9 cellular contexts compared by ENCODE assay signal in genomic region chr18:48031011-48031480, GRCh38.
DNase-seq lines count a peak whose midpoint lies in the region; ATAC-seq, FAIRE-seq and TF ChIP-seq lines count a peak whose summit lies in the region.
"Had no signal": no experiment of that assay in that cellular context is flagged by ENCODE, and none has a peak within 500 bp of the region (broad histone marks: within the 10 kb centered on the region; RNA-seq: fewer than 3 reads in every experiment).

No MANE protein-coding gene starts in this region.

- H3K9me3 ChIP-seq in Loucy (ENCODE audit: insufficient read depth, low read depth, low read length), result no peaks in the 10 kb centered on the region
- H3K9me3 ChIP-seq in mucosa of descending colon, result no peaks in the 10 kb centered on the region

- no peaks in the 10 kb centered on the region for H3K36me3 Mint-ChIP-seq in endothelial cell (ENCODE audit: low read depth, unreplicated experiment)
- H3K36me3 Mint-ChIP-seq: naive B cell had no signal

- no peaks in the 10 kb centered on the region for H3F3A ChIP-seq in Loucy (ENCODE audit: low read depth)

- H3K4me3 ChIP-seq in Loucy (ENCODE audit: low read length, poor library complexity, severe bottlenecking) (no peak overlapping the region), mucosa of descending colon (no peak overlapping the region)

- DNase-seq in G401 (ENCODE audit: low spot score) (peak; percentile 76), RCC 7860 (ENCODE audit: low spot score) (peak; percentile 17), endothelial cell (ENCODE audit: low spot score) (peak; percentile 59), mucosa of descending colon (peak in 2 of 3 donors; percentile 47 to 81), NOMO-1 treated with dmso at 0.1 percent for 144 hours (lab: John Stamatoyannopoulos, UW; ENCODE audit: unreplicated experiment) (no peak)
- no peak for DNase-seq in activated CD8-positive, alpha-beta memory T cell treated with anti-CD3 and anti-CD28 coated beads, Interleukin-2, amount 50 U/mL, for 4 hours
- DNase-seq: naive B cell had no signal

- H3K4me2 ChIP-seq in Loucy (ENCODE audit: low read depth, low read length, poor library complexity, severe bottlenecking), result no peak overlapping the region

- H2AFZ ChIP-seq in Loucy (ENCODE audit: low read length), result no peak overlapping the region

- no peaks in the 10 kb centered on the region for H3K9me3 Mint-ChIP-seq in endothelial cell (ENCODE audit: unreplicated experiment)
- H3K9me3 Mint-ChIP-seq: naive B cell had no signal

- no peak overlapping the region for H3K9ac ChIP-seq in Loucy (ENCODE audit: low read depth, low read length, poor library complexity, severe bottlenecking)

- peak; percentile 85 for ATAC-seq in mucosa of descending colon
- ATAC-seq in HG02759 (IDR thresholded peaks at IDR 0.05; ENCODE audit: unreplicated experiment), result no peak

- peaks cover 15% of the 10 kb centered on the region for H3K4me1 Mint-ChIP-seq in endothelial cell (ENCODE audit: unreplicated experiment)
- H3K4me1 Mint-ChIP-seq: naive B cell had no signal

- H3K9me2 ChIP-seq in Loucy (replicated peaks; ENCODE audit: low read depth, low read length), result no peaks in the 10 kb centered on the region

- in situ Hi-C loops in G401 (cut with HindIII; ENCODE audit: low sequenced_read_pairs), result no loop called here

- H3K27me3 ChIP-seq in Loucy (ENCODE audit: insufficient read depth, low read length, poor library complexity, severe bottlenecking), result no peaks in the 10 kb centered on the region

- no peaks in the 10 kb centered on the region for H3K79me2 ChIP-seq in Loucy (ENCODE audit: insufficient read depth, low read length)

- intact Hi-C loops in mucosa of descending colon (cut with DNase I, micrococcal nuclease), result no loop called here

- no peak overlapping the region for H3K4me3 Mint-ChIP-seq in endothelial cell (ENCODE audit: unreplicated experiment)
- H3K4me3 Mint-ChIP-seq: naive B cell had no signal

- H4K20me1 ChIP-seq in Loucy (ENCODE audit: insufficient read depth, low read length, poor library complexity, severe bottlenecking), result no peaks in the 10 kb centered on the region

- TF ChIP-seq CTCF in Loucy (conservative IDR thresholded peaks at IDR 0.05; ENCODE audit: low read length) (peak; percentile 88), endothelial cell (IDR thresholded peaks at IDR 0.05; ENCODE audit: unreplicated experiment) (peak; percentile 37), mucosa of descending colon (IDR thresholded peaks at IDR 0.05) (peak; percentile 48)

- H3K4me1 ChIP-seq in Loucy (ENCODE audit: insufficient read depth, low read length, poor library complexity, severe bottlenecking), result no peaks in the 10 kb centered on the region
- no peaks in the 10 kb centered on the region for H3K4me1 ChIP-seq in mucosa of descending colon (ENCODE audit: low read depth)

- H3K27ac Mint-ChIP-seq in endothelial cell (ENCODE audit: unreplicated experiment), result no peak overlapping the region
- H3K27ac Mint-ChIP-seq: naive B cell had no signal

- peaks cover 5% of the 10 kb centered on the region for H3K27me3 Mint-ChIP-seq in endothelial cell (ENCODE audit: unreplicated experiment)

- FAIRE-seq in RCC 7860 (lab: Jason Lieb, UNC), result no peak

- H3K36me3 ChIP-seq in Loucy (ENCODE audit: insufficient read depth, low read length), result no peaks in the 10 kb centered on the region
- H3K36me3 ChIP-seq in mucosa of descending colon (ENCODE audit: low read depth), result no peaks in the 10 kb centered on the region

Comparison
In these comparisons a context has a peak if more than half of its experiments do, and no peak if none do; other contexts are left out.
1. DNase-seq: peak in G401 (single experiment), RCC 7860 (single experiment), endothelial cell (single experiment) and mucosa of descending colon (2 of 3); none in NOMO-1 treated with dmso at 0.1 percent for 144 hours (single experiment) and activated CD8-positive, alpha-beta memory T cell treated with anti-CD3 and anti-CD28 coated beads, Interleukin-2, amount 50 U/mL, for 4 hours (single experiment).
2. CTCF ChIP-seq: peak in every context shown above with its lines; median percentile 88 in Loucy; 48 in mucosa of descending colon; 37 in endothelial cell.